In the genomic region with DNA sequence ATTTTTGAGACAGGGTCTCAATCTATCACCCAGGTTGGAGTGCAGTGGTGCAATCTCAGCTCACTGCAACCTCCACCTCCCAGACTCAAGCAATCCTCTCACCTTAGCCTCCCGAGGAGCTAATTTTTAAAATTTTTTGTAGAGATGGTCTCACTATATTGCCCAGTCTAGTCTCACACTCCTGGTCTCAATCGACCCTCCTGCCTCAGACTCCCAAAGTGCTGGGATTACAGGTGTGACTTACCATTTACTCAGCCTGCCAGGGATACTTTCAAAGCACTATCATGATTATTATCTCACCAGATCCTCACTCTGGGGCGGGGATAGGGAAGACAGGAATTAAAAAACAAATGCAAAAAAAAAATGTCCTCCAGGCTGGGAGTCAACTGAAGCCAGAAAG, we compare ENCODE assay signal across 8 cellular contexts.
DNase-seq lines count a peak whose midpoint lies in the region; FAIRE-seq and TF ChIP-seq lines count a peak whose summit lies in the region.

No MANE protein-coding gene starts in this region.

- H4K20me1 ChIP-seq in BLaER1 treated with 17β-estradiol and CSF1 and Interleukin-3, amounts not matched to agents 10 nM and 100 nM = no peaks in the 10 kb centered on the region
- no peaks in the 10 kb centered on the region for H4K20me1 ChIP-seq in endothelial cell of umbilical vein (replicated peaks; ENCODE audit: control insufficient read depth, extremely low read depth, insufficient read depth, low read length)
- no peaks in the 10 kb centered on the region for H4K20me1 ChIP-seq in osteoblast (ENCODE audit: insufficient read depth, low read length)

- H3K4me3 ChIP-seq in BLaER1 treated with 17β-estradiol and CSF1 and Interleukin-3, amounts not matched to agents 10 nM and 100 nM = no peak overlapping the region
- H3K4me3 ChIP-seq in endothelial cell of umbilical vein (replicated peaks in 1 of 3; ENCODE audit: insufficient read depth in 1 of 3, low read depth in 1 of 3, low read length in 3 of 3) = no peak overlapping the region
- H3K4me3 ChIP-seq in osteoblast (ENCODE audit: insufficient read depth, low read length) = no peak overlapping the region

- peak overlapping the region; percentile 87 to 100 (median 99) for H3K27ac ChIP-seq in BLaER1 treated with 17β-estradiol and CSF1 and Interleukin-3, amounts not matched to agents 10 nM and 100 nM
- H3K27ac ChIP-seq in RWPE1 = peak overlapping the region; percentile 100
- H3K27ac ChIP-seq in endothelial cell of umbilical vein (ENCODE audit: insufficient read depth, low read depth, low read length) = peak overlapping the region; percentile 95
- H3K27ac ChIP-seq in osteoblast (ENCODE audit: low read depth, low read length) = peak overlapping the region; percentile 94

- FAIRE-seq in endothelial cell of umbilical vein (lab: Jason Lieb, UNC) (no peak), GM12892 (lab: Jason Lieb, UNC) (no peak)

- no peak for TF ChIP-seq CTCF in RWPE1 (conservative IDR thresholded peaks at IDR 0.05; ENCODE audit: low read depth)
- TF ChIP-seq CTCF in endothelial cell of umbilical vein (IDR thresholded peaks at IDR 0.05; ENCODE audit: extremely low read depth in 1 of 2, insufficient read depth in 1 of 2, low read depth in 1 of 2, low read length in 2 of 2) = no peak
- no peak for TF ChIP-seq CTCF in osteoblast (IDR thresholded peaks at IDR 0.05; ENCODE audit: extremely low read depth, low read depth, low read length)

- no peaks in the 10 kb centered on the region for H3K36me3 ChIP-seq in BLaER1 treated with 17β-estradiol and CSF1 and Interleukin-3, amounts not matched to agents 10 nM and 100 nM
- H3K36me3 ChIP-seq in endothelial cell of umbilical vein (ENCODE audit: control insufficient read depth in 2 of 2, extremely low read depth in 1 of 2, insufficient read depth in 2 of 2, low read length in 2 of 2) (no peaks in the 10 kb centered on the region), osteoblast (ENCODE audit: insufficient read depth, low read length) (no peaks in the 10 kb centered on the region)

- peaks cover 0 to 4% (median 0%) of the 10 kb centered on the region in 11 experiments; a peak in 1 of 22 replicates for H3K27me3 ChIP-seq in BLaER1 treated with 17β-estradiol and CSF1 and Interleukin-3, amounts not matched to agents 10 nM and 100 nM
- H3K27me3 ChIP-seq in endothelial cell of umbilical vein (ENCODE audit: control insufficient read depth in 2 of 2, insufficient read depth in 2 of 2, low read length in 2 of 2) = no peaks in the 10 kb centered on the region
- H3K27me3 ChIP-seq in osteoblast (ENCODE audit: insufficient read depth, low read length) = no peaks in the 10 kb centered on the region

- no TSS peak for BruUV-seq in endothelial cell of umbilical vein (replicated peaks; lab: Mats Ljungman, UMichigan)

- dilution Hi-C loops in endothelial cell of umbilical vein (cut with MboI; ENCODE audit: extremely low pct_ligation_motif_present, low sequenced_read_pairs) = no loop called here

- H3K4me1 ChIP-seq in BLaER1 treated with 17β-estradiol and CSF1 and Interleukin-3, amounts not matched to agents 10 nM and 100 nM = peaks cover 69 to 96% (median 89%) of the 10 kb centered on the region in 10 experiments
- H3K4me1 ChIP-seq in endothelial cell of umbilical vein (ENCODE audit: control insufficient read depth, extremely low read depth, insufficient read depth, low read length) (peaks cover 79% of the 10 kb centered on the region), osteoblast (ENCODE audit: insufficient read depth, low read length) (peaks cover 63% of the 10 kb centered on the region)

- no peaks in the 10 kb centered on the region for H3K79me2 ChIP-seq in endothelial cell of umbilical vein (ENCODE audit: control insufficient read depth, insufficient read depth, low read length)
- no peaks in the 10 kb centered on the region for H3K79me2 ChIP-seq in osteoblast (ENCODE audit: insufficient read depth, low read length)

- H3K9me1 ChIP-seq in endothelial cell of umbilical vein (replicated peaks; ENCODE audit: control insufficient read depth, extremely low read depth, insufficient read depth, low read length) = no peaks in the 10 kb centered on the region

- H2AFZ ChIP-seq in endothelial cell of umbilical vein (ENCODE audit: low read depth, low read length) = peak overlapping the region; percentile 36
- H2AFZ ChIP-seq in osteoblast (ENCODE audit: low read length) = no peak overlapping the region

- no peaks in the 10 kb centered on the region for H3K9me3 ChIP-seq in BLaER1 treated with 17β-estradiol and CSF1 and Interleukin-3, amounts not matched to agents 10 nM and 100 nM (replicated peaks in 1 of 11)
- H3K9me3 ChIP-seq in endothelial cell of umbilical vein (replicated peaks; ENCODE audit: control insufficient read depth, insufficient read depth, low read length) = no peaks in the 10 kb centered on the region
- no peaks in the 10 kb centered on the region for H3K9me3 ChIP-seq in osteoblast (ENCODE audit: low read depth, low read length)

- H3K4me2 ChIP-seq in BLaER1 treated with 17β-estradiol and CSF1 and Interleukin-3, amounts not matched to agents 10 nM and 100 nM = peak overlapping the region; percentile 82 to 97 (median 93)
- H3K4me2 ChIP-seq in endothelial cell of umbilical vein (ENCODE audit: insufficient read depth, low read length) (no peak overlapping the region), osteoblast (ENCODE audit: insufficient read depth, low read length) (peak overlapping the region; percentile 88)

- intact Hi-C loops in endothelial cell of umbilical vein (cut with micrococcal nuclease) = loop anchor here (10.0 kb wide), 1 partner anchor 660 kb away; a partner anchor contains a TSS

- peak overlapping the region; percentile 83 to 98 (median 93); a peak in 20 of 22 replicates for H3K9ac ChIP-seq in BLaER1 treated with 17β-estradiol and CSF1 and Interleukin-3, amounts not matched to agents 10 nM and 100 nM
- H3K9ac ChIP-seq in endothelial cell of umbilical vein (replicated peaks; ENCODE audit: extremely low read depth, insufficient read depth, low read length) = peak overlapping the region; percentile 52

- POLR2A ChIA-PET in RWPE1 (lab: Yijun Ruan, JAX; ENCODE audit: low non-redundant PET) = no interaction called here
- POLR2A ChIA-PET in endothelial cell of umbilical vein (lab: Charles Lee) = no interaction called here

- no peak for DNase-seq in RWPE1 (ENCODE audit: low spot score)
- no peak for DNase-seq in endothelial cell of umbilical vein (ENCODE audit: low read depth, low spot score)
- DNase-seq in osteoblast (ENCODE audit: insufficient read length, low spot score, missing footprints) = no peak
- DNase-seq in GM12892 (ENCODE audit: insufficient read length) = no peak
- DNase-seq in stimulated activated CD4-positive, alpha-beta T cell treated with anti-CD3 and anti-CD28 coated beads, Interleukin-4, amount 100 ng/mL, for 24 hours = no peak
- DNase-seq in DMS153 (lab: John Stamatoyannopoulos, UW) = no peak
- DNase-seq in effector CD8-positive, alpha-beta T cell (lab: John Stamatoyannopoulos, UW) = no peak

- CTCF ChIA-PET in RWPE1 (lab: Yijun Ruan, JAX) (interaction anchor here (1.5 to 3.6 kb wide), 2 partner anchors 41 to 69 kb away, joined by 6 to 19 read pairs; no protein-coding TSS in a partner anchor), endothelial cell of umbilical vein (lab: Charles Lee) (interaction anchor here (1.0 to 5.1 kb wide), 5 partner anchors 12 to 116 kb away, joined by 3 to 49 read pairs (median 4); no protein-coding TSS in a partner anchor)

- no peak for TF ChIP-seq POLR2A in endothelial cell of umbilical vein (IDR thresholded peaks at IDR 0.05; ENCODE audit: low read depth, low read length)
- no peak for TF ChIP-seq POLR2A in GM12892 (IDR thresholded peaks at IDR 0.05; ENCODE audit: low read depth, low read length)

TF ChIP-seq in endothelial cell of umbilical vein, 7 proteins besides CTCF, POLR2A, EP300 and RAD21:
- no peak for TF ChIP-seq MYC (IDR thresholded peaks at IDR 0.05; ENCODE audit: low read depth, low read length)
- TF ChIP-seq POLR2AphosphoS5 (IDR thresholded peaks at IDR 0.05; ENCODE audit: insufficient read depth, low read depth, low read length) = no peak
- TF ChIP-seq JUN (IDR thresholded peaks at IDR 0.05; ENCODE audit: borderline replicate concordance, insufficient read depth, insufficient read length, low read depth) = no peak
- TF ChIP-seq FOS (IDR thresholded peaks at IDR 0.05; ENCODE audit: borderline replicate concordance, insufficient read depth, low read length) = no peak
- TF ChIP-seq GATA2 (IDR thresholded peaks at IDR 0.05; ENCODE audit: insufficient read depth, insufficient read length, low read depth, low read length) = no peak
- TF ChIP-seq, protein P1, sequence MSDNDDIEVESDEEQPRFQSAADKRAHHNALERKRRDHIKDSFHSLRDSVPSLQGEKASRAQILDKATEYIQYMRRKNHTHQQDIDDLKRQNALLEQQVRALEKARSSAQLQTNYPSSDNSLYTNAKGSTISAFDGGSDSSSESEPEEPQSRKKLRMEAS (IDR thresholded peaks at IDR 0.05; ENCODE audit: insufficient read depth, insufficient read length) = no peak
- no peak for TF ChIP-seq EZH2 (IDR thresholded peaks at IDR 0.05; ENCODE audit: borderline replicate concordance, low read depth, low read length, severe bottlenecking)
